In genomic region chr1:183942933-183943693, GRCh38 we compare ENCODE assay signal across 8 cellular contexts.
DNase-seq lines count a peak whose midpoint lies in the region; ATAC-seq and TF ChIP-seq lines count a peak whose summit lies in the region.

No MANE protein-coding gene starts in this region.

- peak; percentile 73 for ATAC-seq in GM19025 (IDR thresholded peaks at IDR 0.05; ENCODE audit: low read depth, unreplicated experiment)
- peak; percentile 85 for ATAC-seq in HG03521 (IDR thresholded peaks at IDR 0.05; ENCODE audit: unreplicated experiment)
- no peak for ATAC-seq in HG02840 (IDR thresholded peaks at IDR 0.05; ENCODE audit: low FRiP score, unreplicated experiment)
- ATAC-seq in HG02623 (IDR thresholded peaks at IDR 0.05; ENCODE audit: unreplicated experiment) = no peak

- no peak for TF ChIP-seq CTCF in foreskin fibroblast (IDR thresholded peaks at IDR 0.05; ENCODE audit: low read depth, low read length)

- no peak overlapping the region for H3K4me3 ChIP-seq in foreskin fibroblast (ENCODE audit: low read depth in 1 of 2, low read length in 2 of 2)

- DNase-seq in SHP77 treated with DMSO at 0.1 percent for 48 hours (lab: John Stamatoyannopoulos, UW) (peak; percentile 62), foreskin fibroblast (peak; percentile 83 to 88), GOT3 (lab: John Stamatoyannopoulos, UW) (no peak), middle frontal gyrus (ENCODE audit: extremely low spot score, low spot score) (no peak)

Comparison
In these comparisons a context has a peak if more than half of its experiments do, and no peak if none do; other contexts are left out.
1. ATAC-seq: peak in GM19025 (single experiment) and HG03521 (single experiment); none in HG02840 (single experiment) and HG02623 (single experiment).
2. DNase-seq: peak in SHP77 treated with DMSO at 0.1 percent for 48 hours (single experiment) and foreskin fibroblast (2 of 2); none in GOT3 (single experiment) and middle frontal gyrus (single experiment).